10 cellular contexts compared by ENCODE assay signal in genomic region chr3:190265795-190266194, GRCh38. TPM values are rescaled to one million over a fixed set of nuclear protein-coding genes. Genes with fewer than 3 reads are reported as not detected.
A peak's percentile ranks its signal among the peaks of the same experiment; 100 is the strongest.
DNase-seq lines count a peak whose midpoint lies in the region; ATAC-seq and TF ChIP-seq lines count a peak whose summit lies in the region.
"Had no signal": no experiment of that assay in that cellular context is flagged by ENCODE, and none has a peak within 500 bp of the region (broad histone marks: within the 10 kb centered on the region; RNA-seq: fewer than 3 reads in every experiment).

No MANE protein-coding gene starts in this region.

- H3K27me3 Mint-ChIP-seq in HFFc6 (ENCODE audit: insufficient read depth) (no peaks in the 10 kb centered on the region), progenitor cell of endocrine pancreas (no peaks in the 10 kb centered on the region)

- no peak for TF ChIP-seq EP300 in suprapubic skin (IDR thresholded peaks at IDR 0.05)

- H3K36me3 ChIP-seq in adipocyte (ENCODE audit: control insufficient read depth, insufficient read depth, low read length, severe bottlenecking) = no peaks in the 10 kb centered on the region
- H3K36me3 ChIP-seq in suprapubic skin = no peaks in the 10 kb centered on the region

- DNase-seq in HFFc6 = peak; percentile 42
- peak; percentile 51 for DNase-seq in adipocyte (ENCODE audit: low read depth)
- peak; percentile 57 for DNase-seq in glomerular visceral epithelial cell (ENCODE audit: extremely low spot score)
- DNase-seq in suprapubic skin (ENCODE audit: low spot score in 2 of 2) = no peak
- no peak for DNase-seq in progenitor cell of endocrine pancreas (ENCODE audit: low spot score, unreplicated experiment)
- DNase-seq: activated CD4-positive, CD25-positive, alpha-beta regulatory T cell treated with anti-CD3 and anti-CD28 coated beads, Interleukin-2, amount 50 U/mL, for 72 hours; activated naive CD4-positive, alpha-beta T cell treated with anti-CD3 and anti-CD28 coated beads for 36 hours; NCI-H1694 had no signal

- peak overlapping the region; percentile 65 for H3K27ac ChIP-seq in suprapubic skin

- no peak for TF ChIP-seq POLR2A in suprapubic skin (IDR thresholded peaks at IDR 0.05)

- no peak for TF ChIP-seq CTCF in HFFc6 (IDR thresholded peaks at IDR 0.05)
- no peak for TF ChIP-seq CTCF in suprapubic skin (IDR thresholded peaks at IDR 0.05)
- no peak for TF ChIP-seq CTCF in progenitor cell of endocrine pancreas (IDR thresholded peaks at IDR 0.05; ENCODE audit: unreplicated experiment)

- no peak overlapping the region for H3K9ac ChIP-seq in adipocyte (ENCODE audit: low read length)

- H3K4me1 Mint-ChIP-seq in HFFc6 (ENCODE audit: low read depth) = peaks cover 22% of the 10 kb centered on the region
- no peaks in the 10 kb centered on the region for H3K4me1 Mint-ChIP-seq in progenitor cell of endocrine pancreas (ENCODE audit: low read depth)

- no peaks in the 10 kb centered on the region for H3K36me3 Mint-ChIP-seq in HFFc6 (ENCODE audit: low read depth)
- no peaks in the 10 kb centered on the region for H3K36me3 Mint-ChIP-seq in progenitor cell of endocrine pancreas (ENCODE audit: insufficient read depth)

- H3K27ac Mint-ChIP-seq in HFFc6 (peak overlapping the region; percentile 43; the same call in 1 of the 2 replicates), progenitor cell of endocrine pancreas (no peak overlapping the region)
- H3K27ac Mint-ChIP-seq: activated naive CD4-positive, alpha-beta T cell treated with anti-CD3 and anti-CD28 coated beads for 36 hours had no signal

- H3K9me3 Mint-ChIP-seq in HFFc6 = no peaks in the 10 kb centered on the region
- H3K9me3 Mint-ChIP-seq in progenitor cell of endocrine pancreas (ENCODE audit: low read depth) = no peaks in the 10 kb centered on the region
- H3K9me3 Mint-ChIP-seq: activated naive CD4-positive, alpha-beta T cell treated with anti-CD3 and anti-CD28 coated beads for 36 hours had no signal

- peaks cover 31% of the 10 kb centered on the region for H3K4me1 ChIP-seq in adipocyte (ENCODE audit: control insufficient read depth, insufficient read depth, low read length)
- H3K4me1 ChIP-seq in suprapubic skin = peaks cover 17% of the 10 kb centered on the region

- ATAC-seq in GM18868 (IDR thresholded peaks at IDR 0.05; ENCODE audit: unreplicated experiment) (no peak), GM19455 (IDR thresholded peaks at IDR 0.05; ENCODE audit: unreplicated experiment) (no peak)

- no peaks in the 10 kb centered on the region for H3K27me3 ChIP-seq in adipocyte (replicated peaks; ENCODE audit: control insufficient read depth, insufficient read depth, low read length)
- H3K27me3 ChIP-seq in suprapubic skin = no peaks in the 10 kb centered on the region

- peak overlapping the region; percentile 17; the same call in 1 of the 2 replicates for H3K4me3 Mint-ChIP-seq in HFFc6
- no peak overlapping the region for H3K4me3 Mint-ChIP-seq in progenitor cell of endocrine pancreas (ENCODE audit: low read depth)
- H3K4me3 Mint-ChIP-seq: activated naive CD4-positive, alpha-beta T cell treated with anti-CD3 and anti-CD28 coated beads for 36 hours had no signal

- H3K9me3 ChIP-seq in adipocyte (ENCODE audit: control insufficient read depth, low read length) (no peaks in the 10 kb centered on the region), suprapubic skin (no peaks in the 10 kb centered on the region)

- H3K4me3 ChIP-seq in adipocyte (ENCODE audit: low read length) (no peak overlapping the region), suprapubic skin (no peak overlapping the region)

- WGBS in suprapubic skin = 12% methylated on average over 3 of the region's 3 CpGs

RNA-seq across cellular contexts. Expression of gene CLDN1, which starts 56.5 kb away (rescaled TPM):
- total RNA-seq in HFFc6 (2021; fragmentation: NEBNext Ultra II Directional; extraction: Animal tissue kit (Norgen Biotek cat#: 25700)) = under 1 TPM; 0.61 to 0.85 (median 0.79) TPM
- 100 to 1,000 TPM; 524 to 822 (median 675) TPM for total RNA-seq in suprapubic skin
- total RNA-seq in progenitor cell of endocrine pancreas = 37.8 and 38.0 TPM in 2 replicates

Comparison
In these comparisons a context has a peak if more than half of its experiments do, and no peak if none do; other contexts are left out.
1. DNase-seq: peak in HFFc6 (single experiment), adipocyte (single experiment) and glomerular visceral epithelial cell (single experiment); none in suprapubic skin (0 of 2) and progenitor cell of endocrine pancreas (single experiment).
2. RNA of gene CLDN1, which starts 56.5 kb away (total RNA-seq): 524 to 822 TPM in suprapubic skin and 37.8 to 38.0 TPM in progenitor cell of endocrine pancreas; 0.61 to 0.85 TPM in HFFc6; every median in the first group is over 10 times any median in the second.